ENCODE assay signal across 8 cellular contexts in genomic region chr1:40532844-40533424, GRCh38. TPM values are rescaled to one million over a fixed set of nuclear protein-coding genes. Genes with fewer than 3 reads are reported as not detected.
DNase-seq lines count a peak whose midpoint lies in the region; ATAC-seq, FAIRE-seq and TF ChIP-seq lines count a peak whose summit lies in the region.

No MANE protein-coding gene starts in this region.

- H3K4me3 ChIP-seq in skeletal muscle tissue (ENCODE audit: low read length in 3 of 3): peak overlapping the region in 1 of 3 donors; percentile 84

- no peak for ATAC-seq in activated CD8-positive, alpha-beta T cell treated with anti-CD3 and anti-CD28 coated beads for 36 hours
- no peak for ATAC-seq in HG03565 (IDR thresholded peaks at IDR 0.05; ENCODE audit: unreplicated experiment)
- ATAC-seq in GM18867 (IDR thresholded peaks at IDR 0.05; ENCODE audit: unreplicated experiment): no peak

- H3K27me3 Mint-ChIP-seq in activated CD8-positive, alpha-beta T cell treated with anti-CD3 and anti-CD28 coated beads for 36 hours: peaks cover 4% of the 10 kb centered on the region

- DNase-seq in D341Med (ENCODE audit: low spot score) (peak; percentile 58), H54 (ENCODE audit: insufficient read length, low spot score) (peak; percentile 35), NCI-H446 treated with DMSO at 0.1 percent for 48 hours (lab: John Stamatoyannopoulos, UW) (peak; percentile 41), glomerular visceral epithelial cell (ENCODE audit: extremely low spot score) (peak; percentile 52)
- DNase-seq in activated CD8-positive, alpha-beta T cell treated with anti-CD3 and anti-CD28 coated beads for 36 hours: peak; percentile 48

- H3K9me3 ChIP-seq in skeletal muscle tissue (ENCODE audit: control insufficient read depth in 3 of 3, low read length in 3 of 3): no peaks in the 10 kb centered on the region

- H3K4me1 Mint-ChIP-seq in activated CD8-positive, alpha-beta T cell treated with anti-CD3 and anti-CD28 coated beads for 36 hours (ENCODE audit: low read depth): peaks cover 14% of the 10 kb centered on the region

- H3K4me3 Mint-ChIP-seq in activated CD8-positive, alpha-beta T cell treated with anti-CD3 and anti-CD28 coated beads for 36 hours: peak overlapping the region; percentile 93

- H3K27me3 ChIP-seq in skeletal muscle tissue (ENCODE audit: control insufficient read depth in 3 of 3, insufficient read depth in 3 of 3, low read length in 3 of 3): no peaks in the 10 kb centered on the region

- POLR2A ChIA-PET in activated CD8-positive, alpha-beta T cell treated with anti-CD3 and anti-CD28 coated beads for 36 hours (lab: Charles Lee): interaction anchor here (0.6 to 1.7 kb wide), 6 partner anchors 11 to 147 kb away, joined by 3 to 5 read pairs (median 4); partner anchors contain the start of gene EXO5

- H3K9me3 Mint-ChIP-seq in activated CD8-positive, alpha-beta T cell treated with anti-CD3 and anti-CD28 coated beads for 36 hours: peaks cover 4% of the 10 kb centered on the region

- H3K27ac Mint-ChIP-seq in activated CD8-positive, alpha-beta T cell treated with anti-CD3 and anti-CD28 coated beads for 36 hours: no peak overlapping the region

- FAIRE-seq in H54 (lab: Jason Lieb, UNC): peak; percentile 90

- CTCF ChIA-PET in activated CD8-positive, alpha-beta T cell treated with anti-CD3 and anti-CD28 coated beads for 36 hours (lab: Charles Lee): interaction anchor here (0.5 to 2.9 kb wide), 44 partner anchors 8 to 320 kb away, joined by 3 to 23 read pairs (median 4); partner anchors contain the start of gene ZFP69B

- TF ChIP-seq CTCF in activated CD8-positive, alpha-beta T cell treated with anti-CD3 and anti-CD28 coated beads for 36 hours (IDR thresholded peaks at IDR 0.05): peak; percentile 71

- no peak overlapping the region for H3K27ac ChIP-seq in skeletal muscle tissue (ENCODE audit: low read depth, low read length)

- no peak for TF ChIP-seq POLR2A in H54 (IDR thresholded peaks at IDR 0.05; ENCODE audit: low read depth, low read length)

- H3K9ac ChIP-seq in skeletal muscle tissue (ENCODE audit: low read depth in 1 of 3, low read length in 3 of 3): peak overlapping the region in 2 of 3 donors; percentile 20 to 79

- peaks cover 30% of the 10 kb centered on the region for H3K36me3 Mint-ChIP-seq in activated CD8-positive, alpha-beta T cell treated with anti-CD3 and anti-CD28 coated beads for 36 hours (ENCODE audit: low read depth)

- H3K4me1 ChIP-seq in skeletal muscle tissue (ENCODE audit: control insufficient read depth in 3 of 3, insufficient read depth in 3 of 3, low read length in 3 of 3): peaks cover 12 to 15% (median 12%) of the 10 kb centered on the region in 3 donors

- intact Hi-C loops in activated CD8-positive, alpha-beta T cell treated with anti-CD3 and anti-CD28 coated beads for 36 hours (cut with micrococcal nuclease): no loop called here

- H3K36me3 ChIP-seq in skeletal muscle tissue (ENCODE audit: control insufficient read depth in 3 of 3, insufficient read depth in 3 of 3, low read length in 3 of 3): peaks cover 0 to 2% (median 2%) of the 10 kb centered on the region in 3 donors

RNA-seq across cellular contexts. Expression of gene ZNF684, which starts 1.5 kb away (rescaled TPM):
- total RNA-seq in activated CD8-positive, alpha-beta T cell treated with anti-CD3 and anti-CD28 coated beads for 36 hours: 1 to 10 TPM; 4.2 to 4.4 TPM
- 2.1 TPM for total RNA-seq in skeletal muscle tissue

RNA-seq across cellular contexts. Expression of gene EXO5, which starts 24.4 kb away (rescaled TPM):
- 10 to 100 TPM in 1 of 2 experiments, 1 to 10 TPM in 1; 8.7 to 10.2 TPM for total RNA-seq in activated CD8-positive, alpha-beta T cell treated with anti-CD3 and anti-CD28 coated beads for 36 hours
- 6.3 TPM for total RNA-seq in skeletal muscle tissue

RNA-seq across cellular contexts. Expression of gene ZFP69, which starts 55.8 kb away (rescaled TPM):
- total RNA-seq in activated CD8-positive, alpha-beta T cell treated with anti-CD3 and anti-CD28 coated beads for 36 hours: 1 to 10 TPM; 4.2 to 4.7 TPM
- total RNA-seq in skeletal muscle tissue: 3.7 TPM
